10 cellular contexts compared by ENCODE assay signal in the genomic region with DNA sequence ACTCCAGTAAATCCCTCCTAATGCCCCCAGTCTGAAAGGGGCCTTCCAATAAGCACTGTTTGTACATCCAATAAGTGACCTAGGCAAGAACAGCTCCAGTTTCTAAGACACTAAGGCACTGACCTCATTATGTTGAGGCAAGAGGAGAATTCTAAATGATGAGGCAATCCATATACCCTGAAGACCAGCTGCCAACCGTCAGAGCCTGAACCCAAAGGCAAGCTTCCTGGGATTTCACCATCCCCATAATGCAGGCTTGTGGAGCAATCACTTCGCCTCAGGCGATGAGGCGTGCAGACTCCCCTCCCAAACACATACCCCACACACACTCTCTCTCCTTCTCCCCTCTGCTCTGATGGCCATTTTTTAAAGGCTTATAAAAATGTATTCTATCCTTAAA. TPM values are rescaled to one million over a fixed set of nuclear protein-coding genes. Genes with fewer than 3 reads are reported as not detected.
DNase-seq lines count a peak whose midpoint lies in the region; ATAC-seq and TF ChIP-seq lines count a peak whose summit lies in the region.
"Had no signal": no experiment of that assay in that cellular context is flagged by ENCODE, and none has a peak within 500 bp of the region (broad histone marks: within the 10 kb centered on the region; RNA-seq: fewer than 3 reads in every experiment).

No MANE protein-coding gene starts in this region.

- H3K4me2 ChIP-seq in mammary epithelial cell (ENCODE audit: insufficient read depth, low read depth, low read length): peak overlapping the region; percentile 73

- peak overlapping the region; percentile 75 for H3K27ac ChIP-seq in mammary epithelial cell (ENCODE audit: insufficient read depth, low read depth, low read length)

- H3K36me3 ChIP-seq in mammary epithelial cell (ENCODE audit: insufficient read depth, low read length): no peaks in the 10 kb centered on the region

- H3K27me3 ChIP-seq in mammary epithelial cell (ENCODE audit: insufficient read depth, low read length): no peaks in the 10 kb centered on the region

- POLR2A ChIA-PET in AG04449 (lab: Yijun Ruan, JAX): no interaction called here

- no peak overlapping the region for H3K9ac ChIP-seq in mammary epithelial cell (ENCODE audit: insufficient read depth, low read length)

- BruUV-seq in mammary epithelial cell (replicated peaks; lab: Mats Ljungman, UMichigan): no TSS peak

- ATAC-seq in left lobe of liver: peak; percentile 78

- dilution Hi-C loops in mammary epithelial cell (cut with HindIII; ENCODE audit: low sequenced_read_pairs): no loop called here

- DNase-seq in AG04449 (ENCODE audit: low read depth, low spot score) (peak; percentile 41), MV-4-11 (lab: John Stamatoyannopoulos, UW) (peak; percentile 98), mammary epithelial cell (peak; percentile 65), left lobe of liver (ENCODE audit: low spot score) (peak; percentile 59), hippocampal formation (lab: John Stamatoyannopoulos, UW) (no peak), NCI-H187 (lab: John Stamatoyannopoulos, UW) (no peak), cerebellar nuclear complex (lab: John Stamatoyannopoulos, UW) (no peak)
- no peak for DNase-seq in stimulated activated CD4-positive, alpha-beta T cell treated with anti-CD3 and anti-CD28 coated beads, Interleukin-4, amount 100 ng/mL, for 24 hours
- DNase-seq: activated B cell treated with CpG ODN at 0.5 μM for 24 hours; CD4-positive, alpha-beta memory T cell had no signal

- no peak overlapping the region for H3K4me3 ChIP-seq in AG04449 (ENCODE audit: low read depth, low read length)
- H3K4me3 ChIP-seq in mammary epithelial cell (replicated peaks in 1 of 3; ENCODE audit: insufficient read depth in 1 of 3, low read depth in 2 of 3, low read length in 3 of 3): no peak overlapping the region

- intact Hi-C loops in mammary epithelial cell (cut with micrococcal nuclease): no loop called here

- CTCF ChIA-PET in AG04449 (lab: Yijun Ruan, JAX) (no interaction called here), mammary epithelial cell (lab: Charles Lee; ENCODE audit: low non-redundant PET) (interaction anchor here (0.5 kb wide), 1 partner anchor 46 kb away, joined by 3 read pairs; no protein-coding TSS in a partner anchor)

- in situ Hi-C loops in mammary epithelial cell (cut with MboI; ENCODE audit: low sequenced_read_pairs in 2 of 2): no loop called here

- 62% methylated on average over 4 of the region's 4 CpGs for WGBS in mammary epithelial cell (ENCODE audit: low coverage, missing lambda C conversion rate)

- peaks cover 94% of the 10 kb centered on the region for H3K79me2 ChIP-seq in mammary epithelial cell (ENCODE audit: insufficient read depth, low read length)

- H3K9me3 ChIP-seq in mammary epithelial cell (replicated peaks; ENCODE audit: insufficient read depth, low read length): no peaks in the 10 kb centered on the region

- H3K4me1 ChIP-seq in mammary epithelial cell (ENCODE audit: insufficient read depth, low read length): peaks cover 47% of the 10 kb centered on the region

- H2AFZ ChIP-seq in mammary epithelial cell (ENCODE audit: low read depth, low read length): no peak overlapping the region

- peaks cover 1% of the 10 kb centered on the region for H4K20me1 ChIP-seq in mammary epithelial cell (ENCODE audit: insufficient read depth, low read length)

- TF ChIP-seq CTCF in AG04449 (IDR thresholded peaks at IDR 0.05; ENCODE audit: insufficient read depth, low read length, missing control alignments) (no peak), mammary epithelial cell (conservative IDR thresholded peaks at IDR 0.05 in 1 of 2, IDR thresholded peaks at IDR 0.05 in 1 of 2; ENCODE audit: extremely low read depth in 1 of 2, insufficient read depth in 1 of 2, low read depth in 1 of 2, low read length in 2 of 2) (no peak)

RNA-seq across cellular contexts. Expression of a gene that starts 49.5 kb away (rescaled TPM):
- 10 to 100 TPM; 27.8 to 45.8 TPM for total RNA-seq in mammary epithelial cell
- polyA plus RNA-seq in mammary epithelial cell: 19.3 TPM
- 93.1 TPM for polyA minus RNA-seq in mammary epithelial cell
- 50.8 TPM for total RNA-seq in left lobe of liver

Comparison
In these comparisons a context has a peak if more than half of its experiments do, and no peak if none do; other contexts are left out.
1. DNase-seq: peak in AG04449 (single experiment), MV-4-11 (single experiment), mammary epithelial cell (single experiment) and left lobe of liver (single experiment); none in hippocampal formation (0 of 2), NCI-H187 (0 of 2), cerebellar nuclear complex (0 of 2) and stimulated activated CD4-positive, alpha-beta T cell treated with anti-CD3 and anti-CD28 coated beads, Interleukin-4, amount 100 ng/mL, for 24 hours (single experiment).